10 cellular contexts compared by ENCODE assay signal in the genomic region with DNA sequence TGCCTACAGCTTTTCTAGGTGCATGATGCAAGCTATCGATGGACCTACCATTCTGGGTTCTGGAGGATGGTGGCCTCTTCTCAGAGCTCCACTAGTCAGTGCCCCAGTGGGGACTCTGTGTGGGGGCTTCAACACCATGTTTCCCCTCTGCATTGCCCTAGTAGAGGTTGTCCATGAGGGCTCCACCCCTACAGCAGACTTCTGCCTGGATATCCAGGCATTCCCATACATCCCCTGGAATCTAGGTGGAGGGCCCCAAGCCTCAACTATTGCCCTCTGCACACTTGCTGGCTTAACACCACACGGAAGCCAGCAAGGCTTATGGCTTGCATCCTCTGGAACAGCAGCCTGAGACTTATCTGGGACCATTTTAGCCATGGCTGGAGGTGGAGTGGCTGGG.
"Had no signal": no experiment of that assay in that cellular context is flagged by ENCODE, and none has a peak within 500 bp of the region (broad histone marks: within the 10 kb centered on the region; RNA-seq: fewer than 3 reads in every experiment).

No MANE protein-coding gene starts in this region.

- H3K9ac ChIP-seq: KMS-11 had no signal

- ATAC-seq: GM23338 had no signal

- H3K27ac ChIP-seq: KMS-11 had no signal

- DNase-seq: H9, HCEC 1CT, HFFc6, IMR-90, KBM-7 had no signal

- H2AFZ ChIP-seq: GM23338 had no signal

- H3K4me2 ChIP-seq: GM23338, KMS-11 had no signal

- H3K4me3 ChIP-seq: GM23338 had no signal

- FAIRE-seq: H1, H54, HTR-8/SVneo had no signal
